In the genomic region with DNA sequence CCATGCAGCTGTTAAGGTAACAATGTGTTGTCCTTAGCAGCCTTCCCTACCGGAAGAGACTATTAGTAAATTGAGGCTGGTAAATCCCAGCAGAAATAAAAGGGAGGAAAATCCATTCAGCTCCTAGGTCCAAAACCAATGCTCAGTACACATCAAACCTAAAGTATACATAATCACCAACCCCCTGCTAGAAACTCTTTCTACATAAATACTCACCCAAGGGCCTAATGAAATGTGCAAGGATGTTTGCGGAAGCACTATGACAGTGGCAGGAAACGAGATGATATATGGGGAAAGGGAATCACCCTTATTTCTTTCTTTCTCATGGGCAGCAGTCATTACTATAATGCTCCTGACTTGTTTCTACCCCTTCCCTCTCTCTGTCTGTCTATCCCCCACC, we compare ENCODE assay signal across 26 cellular contexts. TPM values are rescaled to one million over a fixed set of nuclear protein-coding genes. Genes with fewer than 3 reads are reported as not detected.
DNase-seq lines count a peak whose midpoint lies in the region; TF ChIP-seq lines count a peak whose summit lies in the region.
"Had no signal": no experiment of that assay in that cellular context is flagged by ENCODE, and none has a peak within 500 bp of the region (broad histone marks: within the 10 kb centered on the region; RNA-seq: fewer than 3 reads in every experiment).

No MANE protein-coding gene starts in this region.

- CTCF ChIA-PET in A673 (lab: Charles Lee), result interaction anchor here (0.6 kb wide), 1 partner anchor 117 kb away, joined by 5 read pairs; no protein-coding TSS in a partner anchor

- H3K27ac Mint-ChIP-seq in nephron, result no peak overlapping the region
- H3K27ac Mint-ChIP-seq: CD8-positive, alpha-beta T cell; GM23338; T-helper 1 cell treated with Interleukin-12 subunit alpha and Interleukin-12 subunit beta and Interleukin-4 antibody, amounts not matched to agents 30 μg/mL and 1 μg/mL, for 36 hours had no signal

- peaks cover 4% of the 10 kb centered on the region for H3K27me3 ChIP-seq in A673 (replicated peaks; ENCODE audit: insufficient read depth, low read depth, low read length, poor library complexity)

- H3K4me3 Mint-ChIP-seq in nephron, result peak overlapping the region in 2 of 3 experiments; percentile 64 to 69
- H3K4me3 Mint-ChIP-seq: CD8-positive, alpha-beta T cell; T-helper 1 cell treated with Interleukin-12 subunit alpha and Interleukin-12 subunit beta and Interleukin-4 antibody, amounts not matched to agents 30 μg/mL and 1 μg/mL, for 36 hours had no signal

- POLR2A ChIA-PET in A673 (lab: Charles Lee; ENCODE audit: low non-redundant PET), result no interaction called here

- no peak overlapping the region for H3K9ac ChIP-seq in SK-N-MC (ENCODE audit: insufficient read length)
- H3K9ac ChIP-seq: SK-N-SH had no signal

- intact Hi-C loops in A673 (cut with micrococcal nuclease; ENCODE audit: unreplicated experiment), result loop anchor here (5.0 kb wide), 1 partner anchor 118 kb away; no protein-coding TSS in a partner anchor

- H3K27me3 Mint-ChIP-seq in nephron (ENCODE audit: low read depth), result peaks cover 63% of the 10 kb centered on the region

- no peak for TF ChIP-seq CTCF in A673 (conservative IDR thresholded peaks at IDR 0.05; ENCODE audit: low read depth, low read length)
- no peak for TF ChIP-seq CTCF in nephron (IDR thresholded peaks at IDR 0.05; ENCODE audit: unreplicated experiment in 3 of 3)

- H3K36me3 ChIP-seq in A673 (ENCODE audit: insufficient read depth, low read length, poor library complexity, severe bottlenecking) (no peaks in the 10 kb centered on the region), SK-N-MC (ENCODE audit: insufficient read depth, low read length) (no peaks in the 10 kb centered on the region)
- H3K36me3 ChIP-seq: HAP-1 had no signal

- DNase-seq in A673 (ENCODE audit: low spot score), result peak; percentile 97
- peak; percentile 33 for DNase-seq in KG1 (lab: John Stamatoyannopoulos, UW)
- peak; percentile 53 for DNase-seq in SK-N-MC (ENCODE audit: low read depth, low spot score)
- no peak for DNase-seq in CD1c-positive myeloid dendritic cell (ENCODE audit: extremely low spot score)
- no peak for DNase-seq in kidney tubule cell (ENCODE audit: low spot score)
- DNase-seq in NCI-H146 (lab: John Stamatoyannopoulos, UW), result no peak
- DNase-seq in NCI-H82 (lab: John Stamatoyannopoulos, UW), result no peak
- DNase-seq: C1 segment of cervical spinal cord; Caco-2; CD8-positive, alpha-beta T cell; GF-D8; Kasumi-1; NCI-H1105 treated with DMSO at 0.1 percent for 48 hours; NCI-H187; NCI-H2081 treated with DMSO at 0.1 percent for 48 hours; NCI-H524; NCI-H748 treated with DMSO at 0.1 percent for 48 hours; SIG-M5; SK-N-SH; SW 1271 had no signal

- H3K9me3 Mint-ChIP-seq in nephron, result peaks cover 3% of the 10 kb centered on the region
- H3K9me3 Mint-ChIP-seq: CD8-positive, alpha-beta T cell; GM23338; T-helper 1 cell treated with Interleukin-12 subunit alpha and Interleukin-12 subunit beta and Interleukin-4 antibody, amounts not matched to agents 30 μg/mL and 1 μg/mL, for 36 hours had no signal

- no peaks in the 10 kb centered on the region for H3K9me3 ChIP-seq in A673 (ENCODE audit: low read depth, low read length, poor library complexity, severe bottlenecking)
- H3K9me3 ChIP-seq in SK-N-MC (ENCODE audit: low read depth, low read length), result no peaks in the 10 kb centered on the region
- H3K9me3 ChIP-seq: Caco-2, HAP-1, SK-N-SH had no signal

- BruUV-seq in A673 (replicated peaks; lab: Mats Ljungman, UMichigan), result no TSS peak

- H3K27ac ChIP-seq in A673 (ENCODE audit: low read depth, low read length, poor library complexity, severe bottlenecking), result peak overlapping the region; percentile 79
- no peak overlapping the region for H3K27ac ChIP-seq in SK-N-MC

- H3K36me3 Mint-ChIP-seq in nephron (ENCODE audit: low read depth), result peaks cover 3% of the 10 kb centered on the region
- H3K36me3 Mint-ChIP-seq: CD8-positive, alpha-beta T cell had no signal

- peaks cover 45% of the 10 kb centered on the region for H3K4me1 Mint-ChIP-seq in nephron

- H3K4me3 ChIP-seq in A673 (ENCODE audit: low read depth, low read length, poor library complexity, severe bottlenecking) (no peak overlapping the region), SK-N-MC (no peak overlapping the region; the same call in 1 of the 2 replicates)
- H3K4me3 ChIP-seq: GM23338, HAP-1 had no signal

- peaks cover 38% of the 10 kb centered on the region for H3K4me1 ChIP-seq in A673 (ENCODE audit: insufficient read depth, low read length, poor library complexity, severe bottlenecking)
- H3K4me1 ChIP-seq: HAP-1 had no signal

RNA-seq across cellular contexts. Expression of a gene that starts 1.3 kb away (rescaled TPM):
- 0.50 TPM in 1 of 2 replicates, not detected in the other for total RNA-seq in A673 (2021)
- total RNA-seq: Caco-2; CD8-positive, alpha-beta T cell; GM23338; HT-29; M059J had no signal

RNA-seq across cellular contexts. Expression of a gene that starts 18.7 kb away (rescaled TPM):
- total RNA-seq in A673 (2021), result 1.1 and 1.5 TPM in 2 replicates
- total RNA-seq: Caco-2; CD8-positive, alpha-beta T cell; HT-29 had no signal

Comparison
In these comparisons a context has a peak if more than half of its experiments do, and no peak if none do; other contexts are left out.
1. DNase-seq: peak in A673 (single experiment), KG1 (single experiment) and SK-N-MC (single experiment); none in CD1c-positive myeloid dendritic cell (single experiment), kidney tubule cell (single experiment), NCI-H146 (single experiment) and NCI-H82 (single experiment).